10 cellular contexts compared by ENCODE assay signal in genomic region chr6:31689249-31690110, GRCh38. TPM values are rescaled to one million over a fixed set of nuclear protein-coding genes. Genes with fewer than 3 reads are reported as not detected.
DNase-seq lines count a peak whose midpoint lies in the region; ATAC-seq and TF ChIP-seq lines count a peak whose summit lies in the region.
"Had no signal": no experiment of that assay in that cellular context is flagged by ENCODE, and none has a peak within 500 bp of the region (broad histone marks: within the 10 kb centered on the region; RNA-seq: fewer than 3 reads in every experiment).

No MANE protein-coding gene starts in this region.

- H3K36me3 ChIP-seq in MM.1S (replicated peaks; ENCODE audit: insufficient read depth, low read length) (no peaks in the 10 kb centered on the region), duodenal mucosa (ENCODE audit: control insufficient read depth in 1 of 2, insufficient read depth in 2 of 2, low read length in 2 of 2) (peaks cover 60 to 81% of the 10 kb centered on the region in 2 donors)

- H3K9me3 Mint-ChIP-seq in activated CD4-positive, alpha-beta T cell treated with anti-CD3 and anti-CD28 coated beads for 36 hours (ENCODE audit: low read depth) = no peaks in the 10 kb centered on the region
- no peaks in the 10 kb centered on the region for H3K9me3 Mint-ChIP-seq in progenitor cell of endocrine pancreas (ENCODE audit: low read depth)

- no peaks in the 10 kb centered on the region for H4K20me1 ChIP-seq in MM.1S (ENCODE audit: insufficient read depth, low read length)

- CTCF ChIA-PET in activated CD4-positive, alpha-beta T cell treated with anti-CD3 and anti-CD28 coated beads for 36 hours (lab: Charles Lee) = interaction anchor here (0.7 to 1.6 kb wide), 6 partner anchors 11 to 173 kb away, joined by 3 to 6 read pairs (median 4); no protein-coding TSS in a partner anchor

- POLR2A ChIA-PET in activated CD4-positive, alpha-beta T cell treated with anti-CD3 and anti-CD28 coated beads for 36 hours (lab: Charles Lee) = no interaction called here

- H3K9ac ChIP-seq in MM.1S (ENCODE audit: low read length) = no peak overlapping the region
- peak overlapping the region in 1 of 2 donors; percentile 5 for H3K9ac ChIP-seq in duodenal mucosa (ENCODE audit: low read depth in 1 of 2, low read length in 2 of 2)

- H3K4me2 ChIP-seq in MM.1S (ENCODE audit: low read depth, low read length) = no peak overlapping the region

- H3K27ac Mint-ChIP-seq in activated CD4-positive, alpha-beta T cell treated with anti-CD3 and anti-CD28 coated beads for 36 hours = no peak overlapping the region
- H3K27ac Mint-ChIP-seq in progenitor cell of endocrine pancreas = peak overlapping the region; percentile 96

- H3K4me1 Mint-ChIP-seq in activated CD4-positive, alpha-beta T cell treated with anti-CD3 and anti-CD28 coated beads for 36 hours = peaks cover 7% of the 10 kb centered on the region
- peaks cover 11% of the 10 kb centered on the region for H3K4me1 Mint-ChIP-seq in progenitor cell of endocrine pancreas (ENCODE audit: low read depth)

- TF ChIP-seq CTCF in MM.1S (IDR thresholded peaks at IDR 0.05; ENCODE audit: low read length) (peak; percentile 52), progenitor cell of endocrine pancreas (IDR thresholded peaks at IDR 0.05; ENCODE audit: unreplicated experiment) (peak; percentile 44)

- ATAC-seq in activated CD4-positive, alpha-beta T cell treated with anti-CD3 and anti-CD28 coated beads for 36 hours = no peak

- no peaks in the 10 kb centered on the region for H3K27me3 ChIP-seq in MM.1S (replicated peaks; ENCODE audit: insufficient read depth, low read length)
- H3K27me3 ChIP-seq in duodenal mucosa (ENCODE audit: control insufficient read depth in 1 of 2, insufficient read depth in 2 of 2, low read length in 2 of 2) = no peaks in the 10 kb centered on the region
- H3K27me3 ChIP-seq: dorsolateral prefrontal cortex had no signal

- no peaks in the 10 kb centered on the region for H3K9me2 ChIP-seq in MM.1S (replicated peaks; ENCODE audit: insufficient read depth, low read length)

- no peak overlapping the region for H3K4me3 ChIP-seq in MM.1S (ENCODE audit: low read length)
- H3K4me3 ChIP-seq in duodenal mucosa (ENCODE audit: low read depth in 1 of 2, low read length in 2 of 2) = peak overlapping the region in 1 of 2 donors; percentile 8
- H3K4me3 ChIP-seq: dorsolateral prefrontal cortex had no signal

- H3K4me1 ChIP-seq in MM.1S (ENCODE audit: low read length) (no peaks in the 10 kb centered on the region), duodenal mucosa (ENCODE audit: control insufficient read depth in 1 of 2, insufficient read depth in 2 of 2, low read length in 2 of 2) (peaks cover 16 to 19% of the 10 kb centered on the region in 2 donors)

- DNase-seq in activated CD4-positive, alpha-beta T cell treated with anti-CD3 and anti-CD28 coated beads for 36 hours = peak; percentile 35
- DNase-seq in activated CD4-positive, alpha-beta T cell treated with anti-CD3 and anti-CD28 coated beads, Interleukin-2, amount 50 U/mL, for 4 hours = no peak
- DNase-seq in MM.1S = no peak
- DNase-seq in progenitor cell of endocrine pancreas (ENCODE audit: low spot score, unreplicated experiment) = no peak
- no peak for DNase-seq in NCI-H1930 (lab: John Stamatoyannopoulos, UW)
- no peak for DNase-seq in NCI-H748 treated with DMSO at 0.1 percent for 48 hours (lab: John Stamatoyannopoulos, UW)
- DNase-seq in NK-92 treated with Interleukin-12 subunit alpha and Interleukin-12 subunit beta, amount 100 ng/mL, for 24 hours (lab: John Stamatoyannopoulos, UW) = no peak
- DNase-seq: ACHN, dorsolateral prefrontal cortex had no signal

- intact Hi-C loops in activated CD4-positive, alpha-beta T cell treated with anti-CD3 and anti-CD28 coated beads for 36 hours (cut with DNase I, micrococcal nuclease) = loop anchor here in 1 of 2 experiments (10.0 kb wide), 1 partner anchor 265 kb away; the partner anchor contains the start of genes NELFE and SKIC2

- no peaks in the 10 kb centered on the region for H3F3A ChIP-seq in MM.1S (ENCODE audit: insufficient read depth, low read length)

- peaks cover 24% of the 10 kb centered on the region for H3K36me3 Mint-ChIP-seq in activated CD4-positive, alpha-beta T cell treated with anti-CD3 and anti-CD28 coated beads for 36 hours (ENCODE audit: low read depth)
- peaks cover 28% of the 10 kb centered on the region for H3K36me3 Mint-ChIP-seq in progenitor cell of endocrine pancreas (ENCODE audit: insufficient read depth)

- no peak overlapping the region for H3K4me3 Mint-ChIP-seq in activated CD4-positive, alpha-beta T cell treated with anti-CD3 and anti-CD28 coated beads for 36 hours
- no peak overlapping the region for H3K4me3 Mint-ChIP-seq in progenitor cell of endocrine pancreas (ENCODE audit: low read depth)

- H3K9me3 ChIP-seq in MM.1S (replicated peaks; ENCODE audit: insufficient read depth, low read length) (no peaks in the 10 kb centered on the region), duodenal mucosa (ENCODE audit: control insufficient read depth in 1 of 2, low read length in 2 of 2) (no peaks in the 10 kb centered on the region)

- no peaks in the 10 kb centered on the region for H3K27me3 Mint-ChIP-seq in activated CD4-positive, alpha-beta T cell treated with anti-CD3 and anti-CD28 coated beads for 36 hours
- no peaks in the 10 kb centered on the region for H3K27me3 Mint-ChIP-seq in progenitor cell of endocrine pancreas

- H3K27ac ChIP-seq in MM.1S (ENCODE audit: low read length) = no peak overlapping the region
- peak overlapping the region; percentile 33 for H3K27ac ChIP-seq in duodenal mucosa (ENCODE audit: low read depth, low read length)

- H2AFZ ChIP-seq in MM.1S (ENCODE audit: low read length) = no peak overlapping the region

- H3K79me2 ChIP-seq in MM.1S (ENCODE audit: low read length) = no peaks in the 10 kb centered on the region

RNA-seq across cellular contexts. Expression of gene LY6G5C, which starts 8.6 kb away (rescaled TPM):
- 1 to 10 TPM; 1.2 to 1.5 TPM for total RNA-seq in activated CD4-positive, alpha-beta T cell treated with anti-CD3 and anti-CD28 coated beads for 36 hours
- total RNA-seq in progenitor cell of endocrine pancreas = 4.4 and 6.5 TPM in 2 replicates

RNA-seq across cellular contexts. Expression of gene ABHD16A, which starts 13.6 kb away (rescaled TPM):
- 10 to 100 TPM; 20.9 to 25.1 TPM for total RNA-seq in activated CD4-positive, alpha-beta T cell treated with anti-CD3 and anti-CD28 coated beads for 36 hours
- 93.0 and 96.9 TPM in 2 replicates for total RNA-seq in progenitor cell of endocrine pancreas

RNA-seq across cellular contexts. Expression of gene LY6G6F, which starts 17.2 kb away (rescaled TPM):
- total RNA-seq in activated CD4-positive, alpha-beta T cell treated with anti-CD3 and anti-CD28 coated beads for 36 hours = not detected
- not detected in 2 replicates for total RNA-seq in progenitor cell of endocrine pancreas
- total RNA-seq: dorsolateral prefrontal cortex had no signal

RNA-seq across cellular contexts. Expression of gene LY6G5B, which starts 19.7 kb away (rescaled TPM):
- 10 to 100 TPM; 11.3 to 15.5 TPM for total RNA-seq in activated CD4-positive, alpha-beta T cell treated with anti-CD3 and anti-CD28 coated beads for 36 hours
- 24.8 and 30.6 TPM in 2 replicates for total RNA-seq in progenitor cell of endocrine pancreas

RNA-seq across cellular contexts. Expression of gene CSNK2B, which starts 23.6 kb away (rescaled TPM):
- 100 to 1,000 TPM; 239 to 346 TPM for total RNA-seq in activated CD4-positive, alpha-beta T cell treated with anti-CD3 and anti-CD28 coated beads for 36 hours
- 163 and 165 TPM in 2 replicates for total RNA-seq in progenitor cell of endocrine pancreas
